ENCODE assay signal across 1 cellular context in genomic region chr6:98845201-98846020, GRCh38.
TF ChIP-seq lines count a peak whose summit lies in the region.

No MANE protein-coding gene starts in this region.

TF ChIP-seq in HCT116, 20 proteins besides CTCF, POLR2A, EP300 and RAD21 (continued from another document):
- TF ChIP-seq REST (IDR thresholded peaks at IDR 0.05; ENCODE audit: low read depth) (no peak), SIN3A (IDR thresholded peaks at IDR 0.05; ENCODE audit: low read depth) (no peak), EZH2phosphoT487 (IDR thresholded peaks at IDR 0.05; ENCODE audit: borderline replicate concordance) (no peak), ELF1 (IDR thresholded peaks at IDR 0.05; ENCODE audit: borderline replicate concordance, low read depth) (no peak), YY1 (IDR thresholded peaks at IDR 0.05; ENCODE audit: extremely low read depth, insufficient replicate concordance, low read depth, low read length) (no peak), TCF7L2 (IDR thresholded peaks at IDR 0.05; ENCODE audit: borderline replicate concordance, extremely low read depth, insufficient read depth, insufficient read length) (no peak), POLR2AphosphoS5 (IDR thresholded peaks at IDR 0.05; ENCODE audit: low read depth, low read length) (no peak), SRF (IDR thresholded peaks at IDR 0.05; ENCODE audit: low read depth) (no peak), FOSL1 (IDR thresholded peaks at IDR 0.05; ENCODE audit: low read depth) (no peak), CEBPB (IDR thresholded peaks at IDR 0.05; ENCODE audit: low read depth) (no peak), JUND (IDR thresholded peaks at IDR 0.05) (no peak)
- TF ChIP-seq, protein P1, sequence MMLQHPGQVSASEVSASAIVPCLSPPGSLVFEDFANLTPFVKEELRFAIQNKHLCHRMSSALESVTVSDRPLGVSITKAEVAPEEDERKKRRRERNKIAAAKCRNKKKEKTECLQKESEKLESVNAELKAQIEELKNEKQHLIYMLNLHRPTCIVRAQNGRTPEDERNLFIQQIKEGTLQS (IDR thresholded peaks at IDR 0.05): no peak
